Comparison of ENCODE assay signal across 1 cellular context in genomic region chr2:233439191-233439590, GRCh38.
TF ChIP-seq lines count a peak whose summit lies in the region.

No MANE protein-coding gene starts in this region.

TF ChIP-seq in GM23338, 12 proteins besides CTCF, POLR2A, EP300 and RAD21 (continued from another document):
- no peak for TF ChIP-seq ZNF462 (CRISPR knock-in tag; IDR thresholded peaks at IDR 0.05)
- TF ChIP-seq, protein P1, sequence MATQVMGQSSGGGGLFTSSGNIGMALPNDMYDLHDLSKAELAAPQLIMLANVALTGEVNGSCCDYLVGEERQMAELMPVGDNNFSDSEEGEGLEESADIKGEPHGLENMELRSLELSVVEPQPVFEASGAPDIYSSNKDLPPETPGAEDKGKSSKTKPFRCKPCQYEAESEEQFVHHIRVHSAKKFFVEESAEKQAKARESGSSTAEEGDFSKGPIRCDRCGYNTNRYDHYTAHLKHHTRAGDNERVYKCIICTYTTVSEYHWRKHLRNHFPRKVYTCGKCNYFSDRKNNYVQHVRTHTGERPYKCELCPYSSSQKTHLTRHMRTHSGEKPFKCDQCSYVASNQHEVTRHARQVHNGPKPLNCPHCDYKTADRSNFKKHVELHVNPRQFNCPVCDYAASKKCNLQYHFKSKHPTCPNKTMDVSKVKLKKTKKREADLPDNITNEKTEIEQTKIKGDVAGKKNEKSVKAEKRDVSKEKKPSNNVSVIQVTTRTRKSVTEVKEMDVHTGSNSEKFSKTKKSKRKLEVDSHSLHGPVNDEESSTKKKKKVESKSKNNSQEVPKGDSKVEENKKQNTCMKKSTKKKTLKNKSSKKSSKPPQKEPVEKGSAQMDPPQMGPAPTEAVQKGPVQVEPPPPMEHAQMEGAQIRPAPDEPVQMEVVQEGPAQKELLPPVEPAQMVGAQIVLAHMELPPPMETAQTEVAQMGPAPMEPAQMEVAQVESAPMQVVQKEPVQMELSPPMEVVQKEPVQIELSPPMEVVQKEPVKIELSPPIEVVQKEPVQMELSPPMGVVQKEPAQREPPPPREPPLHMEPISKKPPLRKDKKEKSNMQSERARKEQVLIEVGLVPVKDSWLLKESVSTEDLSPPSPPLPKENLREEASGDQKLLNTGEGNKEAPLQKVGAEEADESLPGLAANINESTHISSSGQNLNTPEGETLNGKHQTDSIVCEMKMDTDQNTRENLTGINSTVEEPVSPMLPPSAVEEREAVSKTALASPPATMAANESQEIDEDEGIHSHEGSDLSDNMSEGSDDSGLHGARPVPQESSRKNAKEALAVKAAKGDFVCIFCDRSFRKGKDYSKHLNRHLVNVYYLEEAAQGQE (IDR thresholded peaks at IDR 0.05; ENCODE audit: unreplicated experiment), result no peak
- no peak for TF ChIP-seq ETS1 (IDR thresholded peaks at IDR 0.05)
- TF ChIP-seq ZNF114 (CRISPR knock-in tag; IDR thresholded peaks at IDR 0.05), result no peak
- TF ChIP-seq NANOG (IDR thresholded peaks at IDR 0.05; ENCODE audit: borderline replicate concordance), result no peak
- no peak for TF ChIP-seq ZNF331 (CRISPR knock-in tag; IDR thresholded peaks at IDR 0.05; ENCODE audit: low read depth)
- no peak for TF ChIP-seq POLR2AphosphoS5 (IDR thresholded peaks at IDR 0.05; ENCODE audit: low read depth)
- TF ChIP-seq CREB1 (CRISPR knock-in tag; IDR thresholded peaks at IDR 0.05; ENCODE audit: low read depth), result no peak
- TF ChIP-seq STAT1 (IDR thresholded peaks at IDR 0.05; ENCODE audit: unreplicated experiment), result no peak
